ENCODE assay signal across 22 cellular contexts in genomic region chr3:142436936-142437585, GRCh38. TPM values are rescaled to one million over a fixed set of nuclear protein-coding genes. Genes with fewer than 3 reads are reported as not detected.
DNase-seq lines count a peak whose midpoint lies in the region; ATAC-seq, FAIRE-seq and TF ChIP-seq lines count a peak whose summit lies in the region.
"Had no signal": no experiment of that assay in that cellular context is flagged by ENCODE, and none has a peak within 500 bp of the region (broad histone marks: within the 10 kb centered on the region; RNA-seq: fewer than 3 reads in every experiment).

No MANE protein-coding gene starts in this region.

- POLR2A ChIA-PET in CD8-positive, alpha-beta memory T cell (lab: Charles Lee), result no interaction called here
- POLR2A ChIA-PET in HepG2 (lab: Yijun Ruan, JAX), result no interaction called here

- ATAC-seq in HepG2 (peak; percentile 36; the same call in 2 of the 3 replicates), esophagus mucosa (no peak), mucosa of descending colon (no peak), GM18868 (IDR thresholded peaks at IDR 0.05; ENCODE audit: unreplicated experiment) (no peak)
- ATAC-seq: PC-3 had no signal

- H3K27me3 Mint-ChIP-seq in CD14-positive monocyte (ENCODE audit: low read depth in 3 of 3), result no peaks in the 10 kb centered on the region
- no peaks in the 10 kb centered on the region for H3K27me3 Mint-ChIP-seq in CD8-positive, alpha-beta memory T cell
- H3K27me3 Mint-ChIP-seq in brain, result no peaks in the 10 kb centered on the region
- H3K27me3 Mint-ChIP-seq: CD4-positive, alpha-beta T cell had no signal

- no peak overlapping the region for H3K4me3 ChIP-seq in CD8-positive, alpha-beta memory T cell (ENCODE audit: low read length)
- H3K4me3 ChIP-seq in HepG2 (replicated peaks in 1 of 3; ENCODE audit: insufficient read depth in 1 of 3, low read depth in 2 of 3, low read length in 3 of 3) (no peak overlapping the region), mucosa of descending colon (no peak overlapping the region)

- FAIRE-seq in HepG2 (lab: Jason Lieb, UNC), result no peak
- FAIRE-seq: HTR-8/SVneo had no signal

- no TSS peak for BruUV-seq in HepG2 (replicated peaks; lab: Mats Ljungman, UMichigan)

- H4K20me1 ChIP-seq in HepG2 (ENCODE audit: insufficient read depth, low read length), result peaks cover 9% of the 10 kb centered on the region; the same call in 1 of the 2 replicates

- H3K27ac Mint-ChIP-seq in CD14-positive monocyte (peak overlapping the region in 4 of 7 donors; percentile 1 to 47 (median 8)), brain (peak overlapping the region in 3 of 5 experiments; percentile 1 to 13 (median 8))
- peak overlapping the region in 6 of 8 donors; percentile 0 to 39 (median 6) for H3K27ac Mint-ChIP-seq in CD8-positive, alpha-beta memory T cell
- H3K27ac Mint-ChIP-seq: CD4-positive, alpha-beta T cell had no signal

- no peak overlapping the region for H3K27ac ChIP-seq in CD8-positive, alpha-beta memory T cell (ENCODE audit: low read depth, low read length)
- no peak overlapping the region for H3K27ac ChIP-seq in HepG2 (ENCODE audit: extremely low read length, insufficient read depth, low read length)
- H3K27ac ChIP-seq: HL-60 had no signal

- H3K4me2 ChIP-seq in HepG2 (ENCODE audit: low read depth, low read length), result no peak overlapping the region
- H3K4me2 ChIP-seq: SK-N-SH had no signal

- no peak overlapping the region for H3K4me3 Mint-ChIP-seq in CD14-positive monocyte
- peak overlapping the region in 1 of 7 donors; percentile 8 for H3K4me3 Mint-ChIP-seq in CD8-positive, alpha-beta memory T cell
- no peak overlapping the region for H3K4me3 Mint-ChIP-seq in brain
- H3K4me3 Mint-ChIP-seq: CD4-positive, alpha-beta T cell had no signal

- intact Hi-C loops in CD14-positive monocyte (cut with micrococcal nuclease) (no loop called here), HepG2 (cut with micrococcal nuclease; ENCODE audit: unreplicated experiment) (no loop called here), mucosa of descending colon (cut with DNase I, micrococcal nuclease) (no loop called here)

- H3K9me3 Mint-ChIP-seq in CD14-positive monocyte (peaks cover 0 to 11% (median 2%) of the 10 kb centered on the region in 7 donors), brain (peaks cover 0 to 35% (median 16%) of the 10 kb centered on the region in 5 experiments)
- no peaks in the 10 kb centered on the region for H3K9me3 Mint-ChIP-seq in CD8-positive, alpha-beta memory T cell
- H3K9me3 Mint-ChIP-seq: CD4-positive, alpha-beta T cell had no signal

- in situ Hi-C loops in HepG2 (cut with HindIII; ENCODE audit: extremely low pct_ligation_motif_present, low pct_unique_long_range_greater_than_20kb), result no loop called here

- no peaks in the 10 kb centered on the region for H3K9me3 ChIP-seq in CD8-positive, alpha-beta memory T cell (ENCODE audit: low read length)
- H3K9me3 ChIP-seq in HepG2 (ENCODE audit: low read length) (no peaks in the 10 kb centered on the region), mucosa of descending colon (no peaks in the 10 kb centered on the region)
- H3K9me3 ChIP-seq: SK-N-SH had no signal

- no peak for TF ChIP-seq RAD21 in HepG2 (CRISPR knock-in tag; IDR thresholded peaks at IDR 0.05)

- H3K36me3 Mint-ChIP-seq in CD14-positive monocyte (peaks cover 14 to 25% of the 10 kb centered on the region in 2 donors), brain (peaks cover 72% of the 10 kb centered on the region)
- peaks cover 0 to 24% (median 6%) of the 10 kb centered on the region in 3 donors for H3K36me3 Mint-ChIP-seq in CD8-positive, alpha-beta memory T cell

- WGBS in HepG2 (ENCODE audit: low lambda C conversion rate), result 99% methylated on average over 1 of the region's 1 CpG

- CTCF ChIA-PET in CD8-positive, alpha-beta memory T cell (lab: Charles Lee), result no interaction called here
- CTCF ChIA-PET in HepG2 (lab: Yijun Ruan, JAX; ENCODE audit: low intra/inter-chr PET ratio, low total read pairs), result no interaction called here

- peaks cover 14% of the 10 kb centered on the region for H3K4me1 Mint-ChIP-seq in CD14-positive monocyte
- H3K4me1 Mint-ChIP-seq in CD8-positive, alpha-beta memory T cell, result peaks cover 48 to 72% (median 65%) of the 10 kb centered on the region in 3 donors
- H3K4me1 Mint-ChIP-seq in brain, result peaks cover 9% of the 10 kb centered on the region

- TF ChIP-seq EP300 in HepG2 (IDR thresholded peaks at IDR 0.05; ENCODE audit: low read depth in 2 of 2, low read length in 2 of 2) (no peak), HepG2 (CRISPR knock-in tag; IDR thresholded peaks at IDR 0.05; ENCODE audit: borderline replicate concordance) (no peak)

- no peaks in the 10 kb centered on the region for H3K36me3 ChIP-seq in CD8-positive, alpha-beta memory T cell (ENCODE audit: insufficient read depth, low read length)
- peaks cover 0 to 3% of the 10 kb centered on the region in 2 experiments; a peak in 3 of 5 replicates for H3K36me3 ChIP-seq in HepG2 (replicated peaks in 1 of 2; ENCODE audit: control insufficient read depth in 1 of 2, insufficient read depth in 2 of 2, low read length in 2 of 2)
- H3K36me3 ChIP-seq in mucosa of descending colon (ENCODE audit: low read depth), result no peaks in the 10 kb centered on the region

- no peak for DNase-seq in CD14-positive monocyte (ENCODE audit: low spot score)
- no peak for DNase-seq in CD8-positive, alpha-beta memory T cell
- no peak for DNase-seq in HepG2 (ENCODE audit: low spot score)
- no peak for DNase-seq in central memory CD4-positive, alpha-beta T cell
- no peak for DNase-seq in mucosa of descending colon
- DNase-seq: ACHN; AML-193; CD4-positive, alpha-beta T cell; DMS79 treated with DMSO at 0.1 percent for 48 hours; HCEC 1CT; NCI-H1417 treated with DMSO at 0.1 percent for 48 hours; NCI-H2029; NCI-H2171; NCI-H748 treated with DMSO at 0.1 percent for 48 hours; PC-3; Right ventricle myocardium superior; SK-N-SH had no signal

- peaks cover 39% of the 10 kb centered on the region for H3K79me2 ChIP-seq in HepG2 (ENCODE audit: insufficient read depth, low read length)

- H3K27me3 ChIP-seq in CD8-positive, alpha-beta memory T cell (ENCODE audit: insufficient read depth, low read length, poor library complexity, severe bottlenecking), result no peaks in the 10 kb centered on the region
- no peaks in the 10 kb centered on the region for H3K27me3 ChIP-seq in HepG2 (ENCODE audit: control insufficient read depth in 1 of 2, insufficient read depth in 2 of 2, low read length in 2 of 2)

- no peak for TF ChIP-seq POLR2A in HepG2 (IDR thresholded peaks at IDR 0.05; ENCODE audit: insufficient read depth in 1 of 2, low read depth in 2 of 2, low read length in 2 of 2)

- H3K4me1 ChIP-seq in CD8-positive, alpha-beta memory T cell (ENCODE audit: insufficient read depth, low read length), result peaks cover 3% of the 10 kb centered on the region
- H3K4me1 ChIP-seq in HepG2 (ENCODE audit: insufficient read depth, low read length), result peaks cover 24% of the 10 kb centered on the region
- H3K4me1 ChIP-seq in mucosa of descending colon (ENCODE audit: low read depth), result no peaks in the 10 kb centered on the region

- H2AFZ ChIP-seq in HepG2 (ENCODE audit: low read length), result no peak overlapping the region

- TF ChIP-seq CTCF in CD14-positive monocyte (IDR thresholded peaks at IDR 0.05) (no peak), brain (conservative IDR thresholded peaks at IDR 0.05) (no peak), HepG2 (CRISPR knock-in tag; IDR thresholded peaks at IDR 0.05) (no peak), mucosa of descending colon (IDR thresholded peaks at IDR 0.05) (no peak)

- H3K9ac ChIP-seq in HepG2 (ENCODE audit: insufficient read depth, low read depth, low read length), result no peak overlapping the region
- H3K9ac ChIP-seq: SK-N-SH had no signal

RNA-seq across cellular contexts. Expression of gene XRN1, which starts 10.8 kb away (rescaled TPM):
- polyA plus RNA-seq in CD14-positive monocyte, result 10 to 100 TPM; 24.3 to 47.9 TPM
- 10 to 100 TPM; 29.0 to 34.6 TPM for total RNA-seq in CD8-positive, alpha-beta memory T cell
- 57.8 TPM for polyA plus RNA-seq in CD8-positive, alpha-beta memory T cell
- 2.7 TPM for polyA plus RNA-seq in brain (ENCODE audit: insufficient read depth, low read depth, low replicate concordance)
- 13.2 and 18.1 TPM in 2 replicates for total RNA-seq in HepG2 (2016; rRNA removed; fragmentation: Illumina TruSeq; extraction: Trizol)
- 4.5 and 8.0 TPM in 2 replicates for total RNA-seq in HepG2 (2016; cell fraction: cytosol; rRNA removed; fragmentation: Illumina TruSeq; extraction: Trizol; ENCODE audit: low read depth)
- 13.9 and 16.6 TPM in 2 replicates for total RNA-seq in HepG2 (2016; cell fraction: insoluble cytoplasmic fraction; rRNA removed; fragmentation: Illumina TruSeq; extraction: Trizol)
- 4.3 TPM in 2 replicates for total RNA-seq in HepG2 (2016; cell fraction: membrane; rRNA removed; fragmentation: Illumina TruSeq; extraction: Trizol)
- total RNA-seq in HepG2 (2016; cell fraction: nucleus; rRNA removed; fragmentation: Illumina TruSeq; extraction: Trizol), result 39.7 and 42.2 TPM in 2 replicates
- 11.2 and 13.3 TPM in 2 replicates for polyA plus RNA-seq in HepG2 (2011; rRNA removed)
- 1.7 and 3.0 TPM in 2 replicates for polyA plus RNA-seq in HepG2 (2011; cell fraction: cytosol; rRNA removed)
- 11.6 and 15.9 TPM in 2 replicates for polyA plus RNA-seq in HepG2 (2011; cell fraction: nucleus; rRNA removed)
- 9.1 and 10.4 TPM in 2 replicates for polyA plus RNA-seq in HepG2 (2012)
- 0.18 and 0.20 TPM in 2 replicates for polyA plus RNA-seq in HepG2 (2016; cell fraction: cytosol; fragmentation: Illumina TruSeq; extraction: Trizol; ENCODE audit: low read depth)
- 5.3 and 5.5 TPM in 2 replicates for polyA plus RNA-seq in HepG2 (2016; cell fraction: insoluble cytoplasmic fraction; fragmentation: Illumina TruSeq; extraction: Trizol; ENCODE audit: low read depth)
- 0.53 and 0.72 TPM in 2 replicates for polyA plus RNA-seq in HepG2 (2016; cell fraction: membrane; fragmentation: Illumina TruSeq; extraction: Trizol; ENCODE audit: low read depth)
- 10.6 and 13.2 TPM in 2 replicates for polyA plus RNA-seq in HepG2 (2016; cell fraction: nucleus; fragmentation: Illumina TruSeq; extraction: Trizol; ENCODE audit: insufficient read depth, low read depth)
- polyA minus RNA-seq in HepG2 (2011; rRNA and poly(A)+ RNA removed; ENCODE audit: low replicate concordance), result 13.8 and 13.9 TPM in 2 replicates
- 20.5 and 24.2 TPM in 2 replicates for polyA minus RNA-seq in HepG2 (2011; cell fraction: cytosol; rRNA and poly(A)+ RNA removed)
- 161 and 189 TPM in 2 replicates for polyA minus RNA-seq in HepG2 (2011; cell fraction: nucleus; rRNA and poly(A)+ RNA removed)
- total RNA-seq in esophagus mucosa, result 32.6 TPM
- 10 to 100 TPM; 57.3 to 60.7 (median 59.4) TPM for total RNA-seq in mucosa of descending colon
